In the genomic region with DNA sequence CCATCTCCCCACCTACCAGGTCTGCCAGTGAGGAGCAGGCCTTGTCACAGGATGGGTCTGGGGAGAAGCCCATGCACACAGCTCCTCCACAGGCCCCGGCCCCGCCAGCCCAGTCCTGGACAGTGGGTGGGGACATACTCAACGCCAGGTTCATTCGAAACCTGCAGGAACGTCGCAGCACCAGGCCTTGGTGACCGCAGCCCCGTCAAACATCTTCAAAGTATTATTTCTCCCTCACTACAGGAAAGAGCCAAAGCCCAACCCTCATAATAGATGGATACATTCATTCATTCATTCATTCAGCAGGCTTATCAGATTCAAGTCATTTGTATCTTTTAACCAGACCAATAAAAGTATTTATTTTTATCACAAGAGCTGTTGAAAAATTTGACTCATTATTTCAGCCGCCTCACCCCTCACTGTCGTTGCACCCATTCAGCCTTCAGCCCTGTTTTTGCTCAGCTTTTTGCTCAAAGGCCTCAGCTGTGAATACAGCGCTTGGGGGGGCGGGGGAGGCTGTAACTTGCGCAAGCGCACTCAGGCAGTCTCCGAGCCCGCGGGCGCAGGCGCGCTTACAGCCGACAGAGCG, we compare ENCODE assay signal across 8 cellular contexts. TPM values are rescaled to one million over a fixed set of nuclear protein-coding genes. Genes with fewer than 3 reads are reported as not detected.
A peak's percentile ranks its signal among the peaks of the same experiment; 100 is the strongest.
DNase-seq lines count a peak whose midpoint lies in the region; ATAC-seq and TF ChIP-seq lines count a peak whose summit lies in the region.

No MANE protein-coding gene starts in this region.

- H3K4me3 ChIP-seq in mucosa of descending colon = peak overlapping the region; percentile 94

- no peaks in the 10 kb centered on the region for H3K27me3 ChIP-seq in CD4-positive, alpha-beta T cell (ENCODE audit: control insufficient read depth, insufficient read depth, low read length)

- H3K27me3 Mint-ChIP-seq in CD4-positive, alpha-beta T cell = no peaks in the 10 kb centered on the region
- no peaks in the 10 kb centered on the region for H3K27me3 Mint-ChIP-seq in activated B cell treated with CpG ODN at 0.5 μM for 24 hours
- H3K27me3 Mint-ChIP-seq in effector memory CD8-positive, alpha-beta T cell = no peaks in the 10 kb centered on the region
- no peaks in the 10 kb centered on the region for H3K27me3 Mint-ChIP-seq in stimulated activated naive CD8-positive, alpha-beta T cell treated with anti-CD3 and anti-CD28 coated beads, Interleukin-15, Interleukin-2, amounts not matched to agents 100 ng/mL and 50 ng/mL, for 24 hours

- no peak for ATAC-seq in CD4-positive, alpha-beta T cell (ENCODE audit: poor library complexity)
- ATAC-seq in HG03196 (IDR thresholded peaks at IDR 0.05; ENCODE audit: unreplicated experiment) (peak; percentile 44), activated B cell treated with CpG ODN at 0.5 μM for 24 hours (ENCODE audit: low read depth) (no peak), mucosa of descending colon (no peak)
- no peak for ATAC-seq in effector memory CD8-positive, alpha-beta T cell (replicated peaks)

- POLR2A ChIA-PET in CD4-positive, alpha-beta T cell (lab: Charles Lee) = interaction anchor here (0.9 to 1.7 kb wide), 7 partner anchors 26 to 105 kb away, joined by 3 to 8 read pairs (median 4); a partner anchor contains a TSS
- POLR2A ChIA-PET in activated B cell treated with CpG ODN at 0.5 μM for 24 hours (lab: Charles Lee) = interaction anchor here (0.6 to 1.7 kb wide), 7 partner anchors 9 to 309 kb away, joined by 3 to 10 read pairs (median 3); a partner anchor contains a TSS

- H3K36me3 Mint-ChIP-seq in CD4-positive, alpha-beta T cell (ENCODE audit: low read depth) = peaks cover 52% of the 10 kb centered on the region
- peaks cover 52% of the 10 kb centered on the region for H3K36me3 Mint-ChIP-seq in activated B cell treated with CpG ODN at 0.5 μM for 24 hours (ENCODE audit: low read depth)
- peaks cover 21% of the 10 kb centered on the region for H3K36me3 Mint-ChIP-seq in effector memory CD8-positive, alpha-beta T cell (ENCODE audit: insufficient read depth)
- H3K36me3 Mint-ChIP-seq in stimulated activated naive CD8-positive, alpha-beta T cell treated with anti-CD3 and anti-CD28 coated beads, Interleukin-15, Interleukin-2, amounts not matched to agents 100 ng/mL and 50 ng/mL, for 24 hours (ENCODE audit: low read depth) = peaks cover 44% of the 10 kb centered on the region

- TF ChIP-seq CTCF in CD4-positive, alpha-beta T cell (IDR thresholded peaks at IDR 0.05) = no peak
- TF ChIP-seq CTCF in activated B cell treated with CpG ODN at 0.5 μM for 24 hours (IDR thresholded peaks at IDR 0.05) (no peak), mucosa of descending colon (IDR thresholded peaks at IDR 0.05) (no peak)

- no peaks in the 10 kb centered on the region for H3K9me3 ChIP-seq in CD4-positive, alpha-beta T cell (ENCODE audit: control insufficient read depth, low read length)
- H3K9me3 ChIP-seq in mucosa of descending colon = no peaks in the 10 kb centered on the region

- peaks cover 13% of the 10 kb centered on the region for H3K4me1 ChIP-seq in mucosa of descending colon (ENCODE audit: low read depth)

- no peaks in the 10 kb centered on the region for H3K36me3 ChIP-seq in mucosa of descending colon (ENCODE audit: low read depth)

- peak overlapping the region; percentile 89 for H3K27ac Mint-ChIP-seq in CD4-positive, alpha-beta T cell
- H3K27ac Mint-ChIP-seq in activated B cell treated with CpG ODN at 0.5 μM for 24 hours = peak overlapping the region; percentile 90
- H3K27ac Mint-ChIP-seq in effector memory CD8-positive, alpha-beta T cell = peak overlapping the region; percentile 69 to 90
- H3K27ac Mint-ChIP-seq in stimulated activated naive CD8-positive, alpha-beta T cell treated with anti-CD3 and anti-CD28 coated beads, Interleukin-15, Interleukin-2, amounts not matched to agents 100 ng/mL and 50 ng/mL, for 24 hours = peak overlapping the region; percentile 82

- no peak overlapping the region for H3K27ac ChIP-seq in CD4-positive, alpha-beta T cell (ENCODE audit: low read depth, low read length)

- intact Hi-C loops in CD4-positive, alpha-beta T cell (cut with DNase I, micrococcal nuclease) = loop anchor here (1.0 to 2.0 kb wide), 3 partner anchors 19 to 29 kb away; a partner anchor contains a TSS
- intact Hi-C loops in activated B cell treated with CpG ODN at 0.5 μM for 24 hours (cut with micrococcal nuclease) (loop anchor here (1.0 to 2.0 kb wide), 7 partner anchors 20 to 157 kb away; a partner anchor contains a TSS), mucosa of descending colon (cut with DNase I, micrococcal nuclease) (no loop called here)

- peaks cover 23% of the 10 kb centered on the region for H3K4me1 Mint-ChIP-seq in CD4-positive, alpha-beta T cell (ENCODE audit: low read depth)
- peaks cover 35% of the 10 kb centered on the region for H3K4me1 Mint-ChIP-seq in activated B cell treated with CpG ODN at 0.5 μM for 24 hours
- peaks cover 17 to 22% of the 10 kb centered on the region in 2 donors for H3K4me1 Mint-ChIP-seq in effector memory CD8-positive, alpha-beta T cell (ENCODE audit: low read depth in 2 of 2)
- H3K4me1 Mint-ChIP-seq in stimulated activated naive CD8-positive, alpha-beta T cell treated with anti-CD3 and anti-CD28 coated beads, Interleukin-15, Interleukin-2, amounts not matched to agents 100 ng/mL and 50 ng/mL, for 24 hours (ENCODE audit: low read depth) = peaks cover 33% of the 10 kb centered on the region

- CTCF ChIA-PET in CD4-positive, alpha-beta T cell (lab: Charles Lee) = interaction anchor here (0.7 to 1.5 kb wide), 8 partner anchors 20 to 84 kb away, joined by 3 to 8 read pairs (median 3); a partner anchor contains a TSS
- CTCF ChIA-PET in activated B cell treated with CpG ODN at 0.5 μM for 24 hours (lab: Charles Lee) = interaction anchor here (0.7 to 2.3 kb wide), 3 partner anchors 33 to 84 kb away, joined by 3 to 5 read pairs (median 4); no protein-coding TSS in a partner anchor

- peak in 7 of 10 experiments; percentile 86 to 96 (median 94) for DNase-seq in CD4-positive, alpha-beta T cell
- DNase-seq in activated B cell treated with CpG ODN at 0.5 μM for 24 hours = no peak
- peak in 2 of 3 experiments; percentile 85 to 87 for DNase-seq in effector memory CD8-positive, alpha-beta T cell
- peak; percentile 58 to 95 (median 67) for DNase-seq in mucosa of descending colon
- no peak for DNase-seq in SHP77 (lab: John Stamatoyannopoulos, UW)
- DNase-seq in central memory CD4-positive, alpha-beta T cell = no peak

- H3K9me3 Mint-ChIP-seq in CD4-positive, alpha-beta T cell = no peaks in the 10 kb centered on the region
- H3K9me3 Mint-ChIP-seq in activated B cell treated with CpG ODN at 0.5 μM for 24 hours = no peaks in the 10 kb centered on the region
- H3K9me3 Mint-ChIP-seq in effector memory CD8-positive, alpha-beta T cell = no peaks in the 10 kb centered on the region
- H3K9me3 Mint-ChIP-seq in stimulated activated naive CD8-positive, alpha-beta T cell treated with anti-CD3 and anti-CD28 coated beads, Interleukin-15, Interleukin-2, amounts not matched to agents 100 ng/mL and 50 ng/mL, for 24 hours = no peaks in the 10 kb centered on the region

- H3K4me3 Mint-ChIP-seq in CD4-positive, alpha-beta T cell = peak overlapping the region; percentile 93
- H3K4me3 Mint-ChIP-seq in activated B cell treated with CpG ODN at 0.5 μM for 24 hours = peak overlapping the region; percentile 91
- H3K4me3 Mint-ChIP-seq in effector memory CD8-positive, alpha-beta T cell = peak overlapping the region; percentile 82 to 84
- peak overlapping the region; percentile 91 for H3K4me3 Mint-ChIP-seq in stimulated activated naive CD8-positive, alpha-beta T cell treated with anti-CD3 and anti-CD28 coated beads, Interleukin-15, Interleukin-2, amounts not matched to agents 100 ng/mL and 50 ng/mL, for 24 hours

RNA-seq across cellular contexts. Expression of a gene that starts 0.4 kb away (rescaled TPM):
- 10 to 100 TPM; 20.3 to 21.7 TPM for total RNA-seq in CD4-positive, alpha-beta T cell
- total RNA-seq in activated B cell treated with CpG ODN at 0.5 μM for 24 hours = 21.6 and 35.6 TPM in 2 replicates
- 10 to 100 TPM; 46.5 to 88.8 (median 61.8) TPM for total RNA-seq in mucosa of descending colon

RNA-seq across cellular contexts. Expression of a gene that starts 19.9 kb away (rescaled TPM):
- total RNA-seq in CD4-positive, alpha-beta T cell = 1 to 10 TPM; 4.1 to 5.2 TPM
- total RNA-seq in activated B cell treated with CpG ODN at 0.5 μM for 24 hours = 6.9 and 10.3 TPM in 2 replicates
- total RNA-seq in mucosa of descending colon = 10 to 100 TPM; 10.6 to 18.4 (median 12.7) TPM

RNA-seq across cellular contexts. Expression of a gene that starts 26.3 kb away (rescaled TPM):
- total RNA-seq in CD4-positive, alpha-beta T cell = 10 to 100 TPM; 15.9 to 16.1 TPM
- 42.3 and 50.4 TPM in 2 replicates for total RNA-seq in activated B cell treated with CpG ODN at 0.5 μM for 24 hours
- total RNA-seq in mucosa of descending colon = 10 to 100 TPM; 31.0 to 36.2 (median 36.0) TPM

RNA-seq across cellular contexts. Expression of a gene that starts 28.9 kb away (rescaled TPM):
- 10 to 100 TPM; 15.3 to 15.5 TPM for total RNA-seq in CD4-positive, alpha-beta T cell
- total RNA-seq in activated B cell treated with CpG ODN at 0.5 μM for 24 hours (57.7 and 61.2 TPM in 2 replicates), mucosa of descending colon (10 to 100 TPM; 38.2 to 63.7 (median 51.1) TPM)

RNA-seq across cellular contexts. Expression of a gene that starts 29.5 kb away (rescaled TPM):
- 10 to 100 TPM; 92.2 to 95.3 TPM for total RNA-seq in CD4-positive, alpha-beta T cell
- total RNA-seq in activated B cell treated with CpG ODN at 0.5 μM for 24 hours = 85.6 and 112 TPM in 2 replicates
- total RNA-seq in mucosa of descending colon = 10 to 100 TPM; 68.5 to 80.3 (median 79.2) TPM

Comparison
In these comparisons a context has a peak if more than half of its experiments do, and no peak if none do; other contexts are left out.
1. DNase-seq: peak in CD4-positive, alpha-beta T cell (7 of 10), effector memory CD8-positive, alpha-beta T cell (2 of 3) and mucosa of descending colon (3 of 3); none in activated B cell treated with CpG ODN at 0.5 μM for 24 hours (single experiment), SHP77 (0 of 2) and central memory CD4-positive, alpha-beta T cell (single experiment).
2. intact Hi-C loops: an anchor here in CD4-positive, alpha-beta T cell (1.0 to 2.0 kb wide) and activated B cell treated with CpG ODN at 0.5 μM for 24 hours (1.0 to 2.0 kb wide); none called in mucosa of descending colon.
3. Peak in every context shown above with its lines, with median percentiles within 50 percentile points of each other: H3K27ac Mint-ChIP-seq and H3K4me3 Mint-ChIP-seq.